In genomic region chr10:132448248-132448731, GRCh38 we compare ENCODE assay signal across 8 cellular contexts. TPM values are rescaled to one million over a fixed set of nuclear protein-coding genes. Genes with fewer than 3 reads are reported as not detected.
A peak's percentile ranks its signal among the peaks of the same experiment; 100 is the strongest.
DNase-seq lines count a peak whose midpoint lies in the region; ATAC-seq lines count a peak whose summit lies in the region.

No MANE protein-coding gene starts in this region.

- H3K9me3 Mint-ChIP-seq in activated naive CD4-positive, alpha-beta T cell treated with anti-CD3 and anti-CD28 coated beads, Interleukin-2, amount 50 U/mL, for 72 hours, result no peaks in the 10 kb centered on the region
- H3K9me3 Mint-ChIP-seq in stimulated activated memory B cell treated with anti-CD40 and anti-IgM and Interleukin-4, amounts not matched to agents 10 μg/mL and 1 μg/mL and 100 μg/mL, for 72 hours, result no peaks in the 10 kb centered on the region

- H3K27ac Mint-ChIP-seq in activated naive CD4-positive, alpha-beta T cell treated with anti-CD3 and anti-CD28 coated beads, Interleukin-2, amount 50 U/mL, for 72 hours, result peak overlapping the region; percentile 72 to 86
- peak overlapping the region; percentile 90 for H3K27ac Mint-ChIP-seq in stimulated activated memory B cell treated with anti-CD40 and anti-IgM and Interleukin-4, amounts not matched to agents 10 μg/mL and 1 μg/mL and 100 μg/mL, for 72 hours

- ATAC-seq in activated CD4-positive, CD25-positive, alpha-beta regulatory T cell treated with anti-CD3 and anti-CD28 coated beads, Interleukin-2, amount 50 U/mL, for 24 hours, result no peak
- ATAC-seq in activated naive CD4-positive, alpha-beta T cell treated with anti-CD3 and anti-CD28 coated beads, Interleukin-2, amount 50 U/mL, for 72 hours, result peak in 1 of 2 donors; percentile 37
- ATAC-seq in left lobe of liver, result peak; percentile 68
- ATAC-seq in stimulated activated memory B cell treated with anti-CD40 and anti-IgM and Interleukin-4, amounts not matched to agents 10 μg/mL and 1 μg/mL and 100 μg/mL, for 72 hours, result no peak
- no peak for ATAC-seq in HG02840 (IDR thresholded peaks at IDR 0.05; ENCODE audit: low FRiP score, unreplicated experiment)

- peaks cover 55% of the 10 kb centered on the region for H3K4me1 Mint-ChIP-seq in stimulated activated memory B cell treated with anti-CD40 and anti-IgM and Interleukin-4, amounts not matched to agents 10 μg/mL and 1 μg/mL and 100 μg/mL, for 72 hours

- H3K27me3 Mint-ChIP-seq in stimulated activated memory B cell treated with anti-CD40 and anti-IgM and Interleukin-4, amounts not matched to agents 10 μg/mL and 1 μg/mL and 100 μg/mL, for 72 hours, result no peaks in the 10 kb centered on the region

- H3K36me3 Mint-ChIP-seq in activated naive CD4-positive, alpha-beta T cell treated with anti-CD3 and anti-CD28 coated beads, Interleukin-2, amount 50 U/mL, for 72 hours, result no peaks in the 10 kb centered on the region
- no peaks in the 10 kb centered on the region for H3K36me3 Mint-ChIP-seq in stimulated activated memory B cell treated with anti-CD40 and anti-IgM and Interleukin-4, amounts not matched to agents 10 μg/mL and 1 μg/mL and 100 μg/mL, for 72 hours

- DNase-seq in activated CD4-positive, CD25-positive, alpha-beta regulatory T cell treated with anti-CD3 and anti-CD28 coated beads, Interleukin-2, amount 50 U/mL, for 72 hours, result peak; percentile 59
- DNase-seq in OCI-M2 (lab: John Stamatoyannopoulos, UW; ENCODE audit: unreplicated experiment) (peak; percentile 2), left lobe of liver (ENCODE audit: low spot score) (peak; percentile 74), KG1 (lab: John Stamatoyannopoulos, UW) (no peak)
- peak in 1 of 2 donors; percentile 63 for DNase-seq in activated naive CD4-positive, alpha-beta T cell treated with anti-CD3 and anti-CD28 coated beads, Interleukin-2, amount 50 U/mL, for 72 hours (ENCODE audit: low spot score in 2 of 2)

- no peak overlapping the region for H3K4me3 Mint-ChIP-seq in stimulated activated memory B cell treated with anti-CD40 and anti-IgM and Interleukin-4, amounts not matched to agents 10 μg/mL and 1 μg/mL and 100 μg/mL, for 72 hours

RNA-seq across cellular contexts. Expression of gene PWWP2B, which starts 51.3 kb away (rescaled TPM):
- total RNA-seq in activated naive CD4-positive, alpha-beta T cell treated with anti-CD3 and anti-CD28 coated beads, Interleukin-2, amount 50 U/mL, for 72 hours, result 1 to 10 TPM in 1 of 2 donors, under 1 TPM in 1; 0.64 to 4.3 TPM
- total RNA-seq in left lobe of liver, result 5.8 TPM
